Comparison of ENCODE assay signal across 2 cellular contexts in genomic region chr1:159012495-159012894, GRCh38.
TF ChIP-seq lines count a peak whose summit lies in the region.

No MANE protein-coding gene starts in this region.

TF ChIP-seq in PFSK-1, 5 proteins besides CTCF, POLR2A, EP300 and RAD21:
- TF ChIP-seq REST (IDR thresholded peaks at IDR 0.05; ENCODE audit: insufficient read depth in 1 of 2, low read depth in 2 of 2, low read length in 2 of 2) = peak in 1 of 2 experiments; percentile 24; a peak in 1 of 4 replicates
- peak; percentile 35; the same call in 1 of the 2 replicates for TF ChIP-seq SIN3A (IDR thresholded peaks at IDR 0.05; ENCODE audit: borderline replicate concordance, insufficient read depth, low read length)
- no peak for TF ChIP-seq FOXP2 (optimal IDR thresholded peaks at IDR 0.05; ENCODE audit: borderline replicate concordance, extremely low read depth, extremely low read length, insufficient read depth)
TF ChIP-seq in PFSK-1: peak in this region for 2.

TF ChIP-seq in GM12878, 131 proteins besides CTCF, POLR2A, EP300 and RAD21 (continued from another document and continues in another):
- no peak for TF ChIP-seq LARP7 (IDR thresholded peaks at IDR 0.05)
- no peak for TF ChIP-seq BCL11A (IDR thresholded peaks at IDR 0.05; ENCODE audit: low read depth, low read length)
- TF ChIP-seq USF1 (IDR thresholded peaks at IDR 0.05; ENCODE audit: borderline replicate concordance, extremely low read length, insufficient read depth, low read depth, low read length) = no peak
- TF ChIP-seq RB1 (IDR thresholded peaks at IDR 0.05; ENCODE audit: borderline replicate concordance) = peak; percentile 80; the same call in 1 of the 2 replicates
- no peak for TF ChIP-seq KAT2A (conservative IDR thresholded peaks at IDR 0.05; ENCODE audit: control insufficient read depth, low read depth, low read length)
- no peak for TF ChIP-seq NR2F1 (conservative IDR thresholded peaks at IDR 0.05)
- TF ChIP-seq TCF12 (IDR thresholded peaks at IDR 0.05; ENCODE audit: low read depth, low read length) = no peak
- no peak for TF ChIP-seq FOXK2 (IDR thresholded peaks at IDR 0.05)
- no peak for TF ChIP-seq CEBPB (IDR thresholded peaks at IDR 0.05; ENCODE audit: borderline replicate concordance in 1 of 2, low read depth in 2 of 2, low read length in 2 of 2)
- TF ChIP-seq YBX1 (IDR thresholded peaks at IDR 0.05) = no peak
- TF ChIP-seq RAD51 (IDR thresholded peaks at IDR 0.05) = no peak
- peak; percentile 84 for TF ChIP-seq POLR2AphosphoS5 (IDR thresholded peaks at IDR 0.05; ENCODE audit: low read length)
- TF ChIP-seq HDAC2 (IDR thresholded peaks at IDR 0.05) = no peak
- peak; percentile 59; the same call in 1 of the 3 replicates for TF ChIP-seq POU2F2 (IDR thresholded peaks at IDR 0.05; ENCODE audit: borderline replicate concordance, low read depth, low read length)
- TF ChIP-seq E2F4 (IDR thresholded peaks at IDR 0.05; ENCODE audit: low read depth, low read length) = peak; percentile 68
- TF ChIP-seq RBBP5 (conservative IDR thresholded peaks at IDR 0.05) = no peak
- 0 out of 2 replicates have a peak, but pooled peaks have one; percentile 11 for TF ChIP-seq ATF7 (IDR thresholded peaks at IDR 0.05; ENCODE audit: low read depth)
- TF ChIP-seq RELB (IDR thresholded peaks at IDR 0.05; ENCODE audit: low read depth) = 0 out of 2 replicates have a peak, but pooled peaks have one; percentile 16
- no peak for TF ChIP-seq MYB (IDR thresholded peaks at IDR 0.05; ENCODE audit: borderline replicate concordance, low read depth, low read length)
- no peak for TF ChIP-seq TCF7 (IDR thresholded peaks at IDR 0.05; ENCODE audit: borderline replicate concordance)
- TF ChIP-seq MYC (IDR thresholded peaks at IDR 0.05; ENCODE audit: insufficient read depth, insufficient read length, insufficient replicate concordance, low read length, severe bottlenecking) = no peak
- TF ChIP-seq CBX5 (IDR thresholded peaks at IDR 0.05; ENCODE audit: low read depth) = no peak
- no peak for TF ChIP-seq NFYA (IDR thresholded peaks at IDR 0.05; ENCODE audit: borderline replicate concordance, low read depth, low read length)
- peak; percentile 67; the same call in 1 of the 2 replicates for TF ChIP-seq MXI1 (IDR thresholded peaks at IDR 0.05; ENCODE audit: low read depth, low read length)
- TF ChIP-seq JUNB (IDR thresholded peaks at IDR 0.05) = no peak
- TF ChIP-seq EGR1 (IDR thresholded peaks at IDR 0.05; ENCODE audit: borderline replicate concordance in 1 of 2, low read depth in 2 of 2, low read length in 2 of 2) = no peak
- no peak for TF ChIP-seq ASH2L (IDR thresholded peaks at IDR 0.05; ENCODE audit: borderline replicate concordance, low read depth)
- TF ChIP-seq WRNIP1 (IDR thresholded peaks at IDR 0.05; ENCODE audit: borderline replicate concordance, low read depth, low read length) = no peak
- TF ChIP-seq IRF4 (IDR thresholded peaks at IDR 0.05; ENCODE audit: low read depth, low read length) = no peak
- TF ChIP-seq ETV6 (conservative IDR thresholded peaks at IDR 0.05 in 1 of 2, IDR thresholded peaks at IDR 0.05 in 1 of 2; ENCODE audit: borderline replicate concordance in 1 of 2, low read depth in 1 of 2) = no peak
- no peak for TF ChIP-seq REST (IDR thresholded peaks at IDR 0.05; ENCODE audit: low read depth, low read length)
- no peak for TF ChIP-seq BCLAF1 (IDR thresholded peaks at IDR 0.05)
- TF ChIP-seq SIX5 (IDR thresholded peaks at IDR 0.05; ENCODE audit: low read depth, low read length, severe bottlenecking) = no peak
- peak; percentile 30 for TF ChIP-seq NKRF (conservative IDR thresholded peaks at IDR 0.05)
- no peak for TF ChIP-seq ZBTB11 (CRISPR knock-in tag; IDR thresholded peaks at IDR 0.05)
- no peak for TF ChIP-seq MEF2A (IDR thresholded peaks at IDR 0.05; ENCODE audit: insufficient read depth, low read depth, low read length)
- no peak for TF ChIP-seq YY1 (IDR thresholded peaks at IDR 0.05; ENCODE audit: low read depth, low read length)
- no peak for TF ChIP-seq ZSCAN29 (IDR thresholded peaks at IDR 0.05)
- no peak for TF ChIP-seq KDM1A (IDR thresholded peaks at IDR 0.05; ENCODE audit: borderline replicate concordance)
- TF ChIP-seq SMC3 (IDR thresholded peaks at IDR 0.05; ENCODE audit: borderline replicate concordance, low read length) = no peak
- TF ChIP-seq SRF (IDR thresholded peaks at IDR 0.05; ENCODE audit: low read depth in 2 of 2, low read length in 2 of 2) = no peak
- 0 out of 4 replicates have a peak, but pooled peaks of 1 of the 2 experiments have one; percentile 1 for TF ChIP-seq BHLHE40 (IDR thresholded peaks at IDR 0.05; ENCODE audit: borderline replicate concordance in 1 of 2, low read depth in 2 of 2, low read length in 1 of 2)
- no peak for TF ChIP-seq EZH2 (IDR thresholded peaks at IDR 0.05; ENCODE audit: borderline replicate concordance, control insufficient read depth, low read depth, low read length)
- no peak for TF ChIP-seq SMAD5 (IDR thresholded peaks at IDR 0.05; ENCODE audit: low read depth)
- no peak for TF ChIP-seq RCOR1 (conservative IDR thresholded peaks at IDR 0.05; ENCODE audit: low read depth, low read length)
- TF ChIP-seq NFIC (IDR thresholded peaks at IDR 0.05; ENCODE audit: low read depth, low read length) = no peak
- TF ChIP-seq STAT1 (conservative IDR thresholded peaks at IDR 0.05) = no peak
- 0 out of 2 replicates have a peak, but pooled peaks have one; percentile 19 for TF ChIP-seq MLLT1 (IDR thresholded peaks at IDR 0.05)
